In the genomic region with DNA sequence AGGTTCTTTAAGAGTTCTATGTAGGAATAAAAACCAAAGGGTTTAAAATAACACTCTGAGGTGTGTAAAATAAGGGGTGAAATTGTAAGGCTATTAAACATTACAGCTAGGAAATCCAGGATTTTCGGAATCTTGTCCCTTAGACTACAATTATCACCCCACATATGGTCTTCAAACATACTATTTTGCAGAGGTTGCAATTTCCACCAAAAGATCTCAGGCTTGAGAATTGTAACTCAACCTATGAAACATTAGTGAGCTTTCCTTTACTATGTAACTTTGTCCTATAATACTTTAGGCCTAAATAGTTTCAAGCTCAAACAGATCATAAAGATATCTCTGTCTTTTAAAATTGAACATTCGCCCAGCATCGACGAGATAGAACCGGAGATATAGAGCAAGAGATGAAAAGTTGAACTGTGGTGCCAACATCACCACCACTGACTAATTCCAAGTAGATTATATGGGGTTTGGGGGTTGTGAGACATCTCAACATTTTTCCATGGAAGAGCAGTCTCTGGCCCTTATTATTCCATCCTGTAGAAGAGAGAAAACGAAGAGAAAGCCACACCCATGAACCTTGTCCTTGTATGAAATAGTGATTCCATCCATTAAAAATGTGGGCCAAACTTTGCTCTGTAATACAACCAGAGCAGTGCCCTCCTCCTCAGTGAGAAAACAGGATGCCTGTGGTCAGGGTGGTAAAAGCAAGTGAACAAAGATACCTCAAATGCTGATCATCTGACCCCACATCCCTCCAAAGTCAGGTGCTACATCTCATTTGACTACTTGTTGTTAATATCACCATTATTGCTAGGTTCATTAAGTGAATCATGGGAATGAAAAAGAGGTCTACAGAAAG, we compare ENCODE assay signal across 15 cellular contexts.
DNase-seq lines count a peak whose midpoint lies in the region; ATAC-seq and TF ChIP-seq lines count a peak whose summit lies in the region.
"Had no signal": no experiment of that assay in that cellular context is flagged by ENCODE, and none has a peak within 500 bp of the region (broad histone marks: within the 10 kb centered on the region; RNA-seq: fewer than 3 reads in every experiment).

No MANE protein-coding gene starts in this region.

- no peak overlapping the region for H3K4me3 ChIP-seq in mammary epithelial cell (replicated peaks in 1 of 3; ENCODE audit: insufficient read depth in 1 of 3, low read depth in 2 of 3, low read length in 3 of 3)
- H3K4me3 ChIP-seq in breast epithelium = no peak overlapping the region
- H3K4me3 ChIP-seq in effector memory CD4-positive, alpha-beta T cell (ENCODE audit: insufficient read depth, low read depth, low read length, poor library complexity, severe bottlenecking) = no peak overlapping the region
- no peak overlapping the region for H3K4me3 ChIP-seq in urinary bladder (ENCODE audit: low read depth, low read length)
- H3K4me3 ChIP-seq in upper lobe of right lung = no peak overlapping the region
- H3K4me3 ChIP-seq: esophagus muscularis mucosa had no signal

- intact Hi-C loops in mammary epithelial cell (cut with micrococcal nuclease) (no loop called here), breast epithelium (cut with DNase I; ENCODE audit: low total_unique reads) (no loop called here), upper lobe of right lung (cut with DNase I) (no loop called here)

- no peaks in the 10 kb centered on the region for H3K4me1 ChIP-seq in mammary epithelial cell (ENCODE audit: insufficient read depth, low read length)
- no peaks in the 10 kb centered on the region for H3K4me1 ChIP-seq in breast epithelium
- H3K4me1 ChIP-seq in effector memory CD4-positive, alpha-beta T cell (ENCODE audit: control insufficient read depth, insufficient read depth, low read length, poor library complexity, severe bottlenecking) = no peaks in the 10 kb centered on the region
- H3K4me1 ChIP-seq in urinary bladder (ENCODE audit: insufficient read depth) = no peaks in the 10 kb centered on the region
- H3K4me1 ChIP-seq in upper lobe of right lung = no peaks in the 10 kb centered on the region
- H3K4me1 ChIP-seq: esophagus muscularis mucosa had no signal

- DNase-seq in mammary epithelial cell = peak; percentile 32
- DNase-seq in breast epithelium (ENCODE audit: low spot score in 2 of 2) = no peak
- peak in 3 of 5 donors; percentile 7 to 14 (median 13) for DNase-seq in T-helper 1 cell
- DNase-seq in effector memory CD4-positive, alpha-beta T cell = peak in 2 of 3 donors; percentile 1 to 18
- DNase-seq in HPDE6-E6E7 (ENCODE audit: extremely low spot score) = no peak
- no peak for DNase-seq in upper lobe of right lung
- DNase-seq: AML-193, cerebellar nuclear complex, NCI-H1436, NCI-H526, posterior cingulate gyrus had no signal

- 26% methylated on average over 6 of the region's 6 CpGs for WGBS in mammary epithelial cell (ENCODE audit: low coverage, missing lambda C conversion rate)
- WGBS in urinary bladder = 51% methylated on average over 6 of the region's 6 CpGs

- peaks cover 7% of the 10 kb centered on the region for H3K27me3 ChIP-seq in mammary epithelial cell (ENCODE audit: insufficient read depth, low read length)
- no peaks in the 10 kb centered on the region for H3K27me3 ChIP-seq in breast epithelium
- no peaks in the 10 kb centered on the region for H3K27me3 ChIP-seq in effector memory CD4-positive, alpha-beta T cell (replicated peaks; ENCODE audit: control insufficient read depth, insufficient read depth, low read length, poor library complexity, severe bottlenecking)
- no peaks in the 10 kb centered on the region for H3K27me3 ChIP-seq in upper lobe of right lung
- H3K27me3 ChIP-seq: esophagus muscularis mucosa had no signal

- CTCF ChIA-PET in mammary epithelial cell (lab: Charles Lee; ENCODE audit: low non-redundant PET) = no interaction called here

- H3K4me2 ChIP-seq in mammary epithelial cell (ENCODE audit: insufficient read depth, low read depth, low read length) = no peak overlapping the region

- no peak overlapping the region for H3K9ac ChIP-seq in mammary epithelial cell (ENCODE audit: insufficient read depth, low read length)

- no peaks in the 10 kb centered on the region for H3K79me2 ChIP-seq in mammary epithelial cell (ENCODE audit: insufficient read depth, low read length)

- H4K20me1 ChIP-seq in mammary epithelial cell (ENCODE audit: insufficient read depth, low read length) = no peaks in the 10 kb centered on the region

- ATAC-seq in HG02870 (IDR thresholded peaks at IDR 0.05; ENCODE audit: unreplicated experiment) (no peak), upper lobe of right lung (no peak)
- ATAC-seq: Right ventricle myocardium inferior had no signal

- H3K36me3 ChIP-seq in mammary epithelial cell (ENCODE audit: insufficient read depth, low read length) (no peaks in the 10 kb centered on the region), breast epithelium (no peaks in the 10 kb centered on the region), urinary bladder (ENCODE audit: insufficient read depth) (no peaks in the 10 kb centered on the region), upper lobe of right lung (no peaks in the 10 kb centered on the region)
- no peaks in the 10 kb centered on the region for H3K36me3 ChIP-seq in effector memory CD4-positive, alpha-beta T cell (ENCODE audit: control insufficient read depth, insufficient read depth, low read length)
- H3K36me3 ChIP-seq: esophagus muscularis mucosa had no signal

- TF ChIP-seq CTCF in mammary epithelial cell (conservative IDR thresholded peaks at IDR 0.05 in 1 of 2, IDR thresholded peaks at IDR 0.05 in 1 of 2; ENCODE audit: extremely low read depth in 1 of 2, insufficient read depth in 1 of 2, low read depth in 1 of 2, low read length in 2 of 2) (no peak), breast epithelium (IDR thresholded peaks at IDR 0.05) (no peak), upper lobe of right lung (IDR thresholded peaks at IDR 0.05) (no peak)

- dilution Hi-C loops in mammary epithelial cell (cut with HindIII; ENCODE audit: low sequenced_read_pairs) = no loop called here

- no peak for TF ChIP-seq POLR2A in breast epithelium (IDR thresholded peaks at IDR 0.05)

- H3K27ac ChIP-seq in mammary epithelial cell (ENCODE audit: insufficient read depth, low read depth, low read length) (no peak overlapping the region), breast epithelium (no peak overlapping the region), urinary bladder (ENCODE audit: low read depth) (peak overlapping the region; percentile 59), upper lobe of right lung (no peak overlapping the region)
- no peak overlapping the region for H3K27ac ChIP-seq in effector memory CD4-positive, alpha-beta T cell (ENCODE audit: insufficient read depth, low read length, poor library complexity, severe bottlenecking)
- H3K27ac ChIP-seq: esophagus muscularis mucosa had no signal

- H3K9me3 ChIP-seq in mammary epithelial cell (replicated peaks; ENCODE audit: insufficient read depth, low read length) (no peaks in the 10 kb centered on the region), breast epithelium (no peaks in the 10 kb centered on the region), upper lobe of right lung (no peaks in the 10 kb centered on the region)
- no peaks in the 10 kb centered on the region for H3K9me3 ChIP-seq in effector memory CD4-positive, alpha-beta T cell (ENCODE audit: control insufficient read depth, low read length)
- H3K9me3 ChIP-seq: esophagus muscularis mucosa had no signal

- BruUV-seq in mammary epithelial cell (replicated peaks; lab: Mats Ljungman, UMichigan) = no TSS peak

- no peak overlapping the region for H2AFZ ChIP-seq in mammary epithelial cell (ENCODE audit: low read depth, low read length)

- in situ Hi-C loops in mammary epithelial cell (cut with MboI; ENCODE audit: low sequenced_read_pairs in 2 of 2) = no loop called here

Comparison
In these comparisons a context has a peak if more than half of its experiments do, and no peak if none do; other contexts are left out.
1. DNase-seq: peak in mammary epithelial cell (single experiment), T-helper 1 cell (3 of 5) and effector memory CD4-positive, alpha-beta T cell (2 of 3); none in breast epithelium (0 of 2), HPDE6-E6E7 (single experiment) and upper lobe of right lung (single experiment).